Comparison of ENCODE assay signal across 20 cellular contexts in the genomic region with DNA sequence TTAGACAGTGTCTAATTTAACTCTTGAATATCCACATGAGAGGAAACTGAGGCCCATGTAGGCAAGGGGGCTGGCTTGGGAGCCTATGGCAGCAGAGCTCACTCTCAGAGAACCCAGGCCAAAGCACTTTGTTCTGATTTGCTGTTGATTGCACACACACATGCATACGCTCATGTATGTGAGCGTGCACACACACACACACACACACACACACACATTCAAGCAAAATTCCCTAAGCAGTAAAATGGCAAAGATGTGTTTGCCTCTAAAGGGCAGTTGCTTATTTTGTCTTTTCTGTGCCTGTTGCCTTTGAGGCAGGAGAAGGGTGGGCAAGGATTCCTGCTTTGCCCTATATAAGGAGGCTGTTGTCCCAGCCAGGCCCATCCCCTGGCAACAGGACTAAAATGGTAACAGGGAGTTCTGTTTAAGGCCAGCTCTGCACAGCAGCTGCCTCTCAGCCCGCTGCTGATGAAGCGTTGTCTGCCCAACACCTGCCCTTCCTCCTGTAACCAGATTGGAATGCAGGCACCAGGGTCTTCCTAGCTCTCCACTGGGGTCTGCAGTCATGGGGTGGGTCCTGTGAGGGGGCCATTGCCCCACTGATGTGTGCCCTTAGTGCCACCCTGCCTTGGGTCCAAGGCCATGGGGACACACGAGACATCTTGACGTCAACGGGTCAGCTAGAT.
A peak's percentile ranks its signal among the peaks of the same experiment; 100 is the strongest.
DNase-seq lines count a peak whose midpoint lies in the region; ATAC-seq, FAIRE-seq and TF ChIP-seq lines count a peak whose summit lies in the region.
"Had no signal": no experiment of that assay in that cellular context is flagged by ENCODE, and none has a peak within 500 bp of the region (broad histone marks: within the 10 kb centered on the region; RNA-seq: fewer than 3 reads in every experiment).

No MANE protein-coding gene starts in this region.

- peaks cover 9% of the 10 kb centered on the region for H3K9me3 Mint-ChIP-seq in glutamatergic neuron (ENCODE audit: unreplicated experiment)
- no peaks in the 10 kb centered on the region for H3K9me3 Mint-ChIP-seq in nephron
- no peaks in the 10 kb centered on the region for H3K9me3 Mint-ChIP-seq in Calu3 (ENCODE audit: low read depth, unreplicated experiment)
- H3K9me3 Mint-ChIP-seq: activated CD8-positive, alpha-beta T cell treated with anti-CD3 and anti-CD28 coated beads for 36 hours; activated naive CD4-positive, alpha-beta T cell treated with anti-CD3 and anti-CD28 coated beads, Interleukin-2, amount 10 ng/mL, durations not matched to agents 7 days and 5 days; activated T-cell treated with anti-CD3 and anti-CD28 coated beads, Interleukin-2, amount 50 U/mL, for 24 hours; stimulated activated effector memory CD8-positive, alpha-beta T cell treated with anti-CD3 and anti-CD28 coated beads, Interleukin-12 subunit alpha, Interleukin-12 subunit beta, amount 100 ng/mL, for 72 hours had no signal

- H3K4me1 Mint-ChIP-seq in glutamatergic neuron (ENCODE audit: low read depth, unreplicated experiment): peaks cover 48% of the 10 kb centered on the region
- peaks cover 74% of the 10 kb centered on the region for H3K4me1 Mint-ChIP-seq in nephron
- H3K4me1 Mint-ChIP-seq in Calu3 (ENCODE audit: low read depth, unreplicated experiment): peaks cover 20% of the 10 kb centered on the region
- H3K4me1 Mint-ChIP-seq: activated naive CD4-positive, alpha-beta T cell treated with anti-CD3 and anti-CD28 coated beads, Interleukin-2, amount 10 ng/mL, durations not matched to agents 7 days and 5 days had no signal

- DNase-seq in NCI-H510A (lab: John Stamatoyannopoulos, UW): peak; percentile 35
- no peak for DNase-seq in NCI-H510A treated with DMSO at 0.1 percent for 48 hours (lab: John Stamatoyannopoulos, UW)
- DNase-seq in glutamatergic neuron: no peak
- peak; percentile 47 for DNase-seq in superior temporal gyrus (ENCODE audit: extremely low spot score)
- DNase-seq in Calu3: no peak
- no peak for DNase-seq in frontal cortex (ENCODE audit: low spot score in 2 of 2)
- DNase-seq: activated CD8-positive, alpha-beta T cell treated with anti-CD3 and anti-CD28 coated beads for 36 hours; activated naive CD4-positive, alpha-beta T cell treated with anti-CD3 and anti-CD28 coated beads, Interleukin-2, amount 10 ng/mL, durations not matched to agents 7 days and 5 days; activated T-cell treated with anti-CD3 and anti-CD28 coated beads, Interleukin-2, amount 50 U/mL, for 24 hours; foreskin fibroblast; GM23248; NCI-H446; stimulated activated CD4-positive, alpha-beta T cell treated with anti-CD3 and anti-CD28 coated beads, Interleukin-15, amount 100 ng/mL, for 24 hours had no signal

- BruUV-seq in Calu3 (replicated peaks; lab: Mats Ljungman, UMichigan): no TSS peak

- H3K27me3 Mint-ChIP-seq in glutamatergic neuron (ENCODE audit: unreplicated experiment) (peaks cover 2% of the 10 kb centered on the region), nephron (ENCODE audit: low read depth) (peaks cover 3% of the 10 kb centered on the region), Calu3 (ENCODE audit: unreplicated experiment) (no peaks in the 10 kb centered on the region)
- H3K27me3 Mint-ChIP-seq: activated CD8-positive, alpha-beta T cell treated with anti-CD3 and anti-CD28 coated beads for 36 hours; activated naive CD4-positive, alpha-beta T cell treated with anti-CD3 and anti-CD28 coated beads, Interleukin-2, amount 10 ng/mL, durations not matched to agents 7 days and 5 days; activated T-cell treated with anti-CD3 and anti-CD28 coated beads, Interleukin-2, amount 50 U/mL, for 24 hours had no signal

- TF ChIP-seq CTCF in glutamatergic neuron (IDR thresholded peaks at IDR 0.05; ENCODE audit: partially characterized antibody, unreplicated experiment) (no peak), nephron (IDR thresholded peaks at IDR 0.05; ENCODE audit: unreplicated experiment in 3 of 3) (no peak), Calu3 (IDR thresholded peaks at IDR 0.05; ENCODE audit: unreplicated experiment) (no peak)

- no peak for ATAC-seq in HG02852 (IDR thresholded peaks at IDR 0.05; ENCODE audit: unreplicated experiment)
- ATAC-seq: activated CD8-positive, alpha-beta T cell treated with anti-CD3 and anti-CD28 coated beads for 36 hours; stimulated activated effector memory CD8-positive, alpha-beta T cell treated with anti-CD3 and anti-CD28 coated beads, Interleukin-12 subunit alpha, Interleukin-12 subunit beta, amount 100 ng/mL, for 72 hours had no signal

- no peak for FAIRE-seq in frontal cortex (lab: Jason Lieb, UNC)
- FAIRE-seq: A204.1, astrocyte, D721Med, endometrium had no signal

- H3K4me3 Mint-ChIP-seq in glutamatergic neuron (ENCODE audit: unreplicated experiment) (peak overlapping the region; percentile 50), nephron (peak overlapping the region in 1 of 3 experiments; percentile 24), Calu3 (ENCODE audit: low read depth, unreplicated experiment) (no peak overlapping the region)
- H3K4me3 Mint-ChIP-seq: activated CD8-positive, alpha-beta T cell treated with anti-CD3 and anti-CD28 coated beads for 36 hours; activated naive CD4-positive, alpha-beta T cell treated with anti-CD3 and anti-CD28 coated beads, Interleukin-2, amount 10 ng/mL, durations not matched to agents 7 days and 5 days; activated T-cell treated with anti-CD3 and anti-CD28 coated beads, Interleukin-2, amount 50 U/mL, for 24 hours; stimulated activated effector memory CD8-positive, alpha-beta T cell treated with anti-CD3 and anti-CD28 coated beads, Interleukin-12 subunit alpha, Interleukin-12 subunit beta, amount 100 ng/mL, for 72 hours had no signal

- CTCF ChIA-PET in Calu3 (lab: Charles Lee): interaction anchor here (0.9 kb wide), 1 partner anchor 40 kb away, joined by 3 read pairs; no protein-coding TSS in a partner anchor

- H3K27ac Mint-ChIP-seq in glutamatergic neuron (ENCODE audit: unreplicated experiment): peak overlapping the region; percentile 64
- H3K27ac Mint-ChIP-seq in nephron: peak overlapping the region; percentile 2 to 58 (median 34)
- no peak overlapping the region for H3K27ac Mint-ChIP-seq in Calu3 (ENCODE audit: unreplicated experiment)
- H3K27ac Mint-ChIP-seq: activated CD8-positive, alpha-beta T cell treated with anti-CD3 and anti-CD28 coated beads for 36 hours; activated naive CD4-positive, alpha-beta T cell treated with anti-CD3 and anti-CD28 coated beads, Interleukin-2, amount 10 ng/mL, durations not matched to agents 7 days and 5 days; activated T-cell treated with anti-CD3 and anti-CD28 coated beads, Interleukin-2, amount 50 U/mL, for 24 hours; stimulated activated effector memory CD8-positive, alpha-beta T cell treated with anti-CD3 and anti-CD28 coated beads, Interleukin-12 subunit alpha, Interleukin-12 subunit beta, amount 100 ng/mL, for 72 hours had no signal

- H3K36me3 Mint-ChIP-seq in glutamatergic neuron (ENCODE audit: unreplicated experiment): no peaks in the 10 kb centered on the region
- no peaks in the 10 kb centered on the region for H3K36me3 Mint-ChIP-seq in nephron (ENCODE audit: low read depth)
- H3K36me3 Mint-ChIP-seq in Calu3 (ENCODE audit: insufficient read depth, unreplicated experiment): peaks cover 11% of the 10 kb centered on the region
- H3K36me3 Mint-ChIP-seq: activated naive CD4-positive, alpha-beta T cell treated with anti-CD3 and anti-CD28 coated beads, Interleukin-2, amount 10 ng/mL, durations not matched to agents 7 days and 5 days; stimulated activated effector memory CD8-positive, alpha-beta T cell treated with anti-CD3 and anti-CD28 coated beads, Interleukin-12 subunit alpha, Interleukin-12 subunit beta, amount 100 ng/mL, for 72 hours had no signal

- intact Hi-C loops in Calu3 (cut with micrococcal nuclease; ENCODE audit: unreplicated experiment): no loop called here

Comparison
In these comparisons a context has a peak if more than half of its experiments do, and no peak if none do; other contexts are left out.
1. DNase-seq: peak in NCI-H510A (single experiment) and superior temporal gyrus (single experiment); none in NCI-H510A treated with DMSO at 0.1 percent for 48 hours (single experiment), glutamatergic neuron (single experiment), Calu3 (single experiment) and frontal cortex (0 of 2).